In the genomic region with DNA sequence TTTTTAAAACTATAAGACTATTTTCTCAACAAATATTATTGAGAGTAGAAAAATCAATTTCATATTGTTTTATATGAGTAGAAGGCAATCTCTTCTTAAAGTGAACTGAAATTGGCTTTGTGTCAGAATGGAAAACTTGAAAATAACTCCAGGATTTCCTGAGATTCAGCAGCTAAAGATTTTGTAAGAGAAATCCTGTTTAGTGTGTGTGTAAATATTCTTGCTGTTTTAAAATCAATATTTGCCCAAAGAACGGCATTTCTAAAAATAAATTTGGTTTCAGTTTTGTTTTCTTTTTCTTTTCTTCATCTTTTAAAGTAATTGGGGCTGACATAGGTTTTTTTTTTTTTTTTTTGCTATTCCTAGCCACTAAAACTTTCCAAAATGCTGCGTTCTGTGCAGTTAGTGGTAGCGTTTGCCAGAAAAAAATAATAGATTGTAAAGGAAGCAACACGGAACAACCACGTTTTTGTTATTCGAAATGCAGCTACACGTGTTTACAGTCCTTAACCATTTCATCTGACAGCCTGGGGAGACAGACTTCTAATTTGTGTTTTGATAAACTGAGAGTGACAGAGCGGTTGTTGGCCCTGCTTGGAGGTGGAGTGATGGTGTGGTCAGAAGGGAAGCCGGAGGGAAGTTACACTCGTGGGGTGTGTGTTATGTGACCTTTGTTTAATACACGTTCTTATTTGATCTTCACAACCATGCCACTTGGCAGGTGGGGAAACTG, we compare ENCODE assay signal across 8 cellular contexts. TPM values are rescaled to one million over a fixed set of nuclear protein-coding genes. Genes with fewer than 3 reads are reported as not detected.
A peak's percentile ranks its signal among the peaks of the same experiment; 100 is the strongest.
DNase-seq lines count a peak whose midpoint lies in the region; ATAC-seq, FAIRE-seq and TF ChIP-seq lines count a peak whose summit lies in the region.

No MANE protein-coding gene starts in this region.

- peak; percentile 11 for ATAC-seq in GM19467 (IDR thresholded peaks at IDR 0.05; ENCODE audit: unreplicated experiment)

- peak overlapping the region; percentile 58 for H3K4me3 ChIP-seq in BLaER1
- no peak overlapping the region for H3K4me3 ChIP-seq in colonic mucosa
- peak overlapping the region; percentile 40 for H3K4me3 ChIP-seq in rectal smooth muscle tissue (ENCODE audit: low read length)

- H3K4me1 ChIP-seq in BLaER1: peaks cover 58% of the 10 kb centered on the region
- peaks cover 7% of the 10 kb centered on the region for H3K4me1 ChIP-seq in colonic mucosa
- no peaks in the 10 kb centered on the region for H3K4me1 ChIP-seq in rectal smooth muscle tissue (ENCODE audit: control insufficient read depth, insufficient read depth, low read length)

- H3K27ac ChIP-seq in BLaER1 (peak overlapping the region; percentile 75), KOPT-K1 (ENCODE audit: low read depth, low read length, poor library complexity, severe bottlenecking) (peak overlapping the region; percentile 67), colonic mucosa (peak overlapping the region; percentile 65), rectal smooth muscle tissue (ENCODE audit: low read depth, low read length) (no peak overlapping the region)

- no peaks in the 10 kb centered on the region for H3K36me3 ChIP-seq in BLaER1
- no peaks in the 10 kb centered on the region for H3K36me3 ChIP-seq in KOPT-K1 (ENCODE audit: insufficient read depth, low read length)
- H3K36me3 ChIP-seq in colonic mucosa: no peaks in the 10 kb centered on the region
- no peaks in the 10 kb centered on the region for H3K36me3 ChIP-seq in rectal smooth muscle tissue (ENCODE audit: control insufficient read depth, insufficient read depth, low read length)

- no peak for TF ChIP-seq POLR2A in GM12891 (IDR thresholded peaks at IDR 0.05; ENCODE audit: low read depth, low read length)

- H3K9ac ChIP-seq in BLaER1: peak overlapping the region; percentile 66
- no peak overlapping the region for H3K9ac ChIP-seq in colonic mucosa (ENCODE audit: low read depth in 2 of 2, low read length in 2 of 2)
- no peak overlapping the region for H3K9ac ChIP-seq in rectal smooth muscle tissue (ENCODE audit: low read length)

- FAIRE-seq in GM12891 (lab: Jason Lieb, UNC): no peak

- no peaks in the 10 kb centered on the region for H3K27me3 ChIP-seq in BLaER1
- H3K27me3 ChIP-seq in colonic mucosa: no peaks in the 10 kb centered on the region
- H3K27me3 ChIP-seq in rectal smooth muscle tissue (ENCODE audit: control insufficient read depth, insufficient read depth, low read length): no peaks in the 10 kb centered on the region

- no peaks in the 10 kb centered on the region for H4K20me1 ChIP-seq in BLaER1

- H3K9me3 ChIP-seq in BLaER1 (no peaks in the 10 kb centered on the region), KOPT-K1 (ENCODE audit: insufficient read depth, low read length, poor library complexity, severe bottlenecking) (no peaks in the 10 kb centered on the region), colonic mucosa (no peaks in the 10 kb centered on the region)

- H3K4me2 ChIP-seq in BLaER1: peak overlapping the region; percentile 91

- no peak for DNase-seq in colonic mucosa
- no peak for DNase-seq in islet precursor cell
- DNase-seq in NCI-H2196 treated with DMSO at 0.1 percent for 48 hours (lab: John Stamatoyannopoulos, UW; ENCODE audit: unreplicated experiment): no peak
- DNase-seq in GM12891 (ENCODE audit: insufficient read length, low spot score): no peak

- intact Hi-C loops in colonic mucosa (cut with DNase I): no loop called here

- TF ChIP-seq CTCF in colonic mucosa (IDR thresholded peaks at IDR 0.05): no peak

TF ChIP-seq in GM12891, 5 proteins besides CTCF, POLR2A, EP300 and RAD21:
- TF ChIP-seq POU2F2 (IDR thresholded peaks at IDR 0.05; ENCODE audit: low read depth, low read length): no peak
- no peak for TF ChIP-seq PAX5 (IDR thresholded peaks at IDR 0.05; ENCODE audit: insufficient read depth, low read length, severe bottlenecking)
- TF ChIP-seq POLR2AphosphoS5 (IDR thresholded peaks at IDR 0.05; ENCODE audit: low read depth, low read length): no peak
- TF ChIP-seq SPI1 (IDR thresholded peaks at IDR 0.05; ENCODE audit: low read depth, low read length): no peak
- TF ChIP-seq TAF1 (IDR thresholded peaks at IDR 0.05; ENCODE audit: low read depth, low read length): no peak
TF ChIP-seq in GM12891: peak in this region for 0.

RNA-seq across cellular contexts. Expression of gene SMPD3, which starts 21.6 kb away (rescaled TPM):
- 10 to 100 TPM; 71.1 to 76.5 TPM for total RNA-seq in colonic mucosa
- 1.5 TPM for polyA plus RNA-seq in GM12891 (2012; ENCODE audit: low read depth, missing spikeins)
